1 cellular context compared by ENCODE assay signal in genomic region chrX:71579136-71579989, GRCh38.
TF ChIP-seq lines count a peak whose summit lies in the region.

No MANE protein-coding gene starts in this region.

TF ChIP-seq in GM23338, 12 proteins besides CTCF, POLR2A, EP300 and RAD21 (continued from another document):
- TF ChIP-seq ZNF462 (CRISPR knock-in tag; IDR thresholded peaks at IDR 0.05) (no peak), JUNB (IDR thresholded peaks at IDR 0.05; ENCODE audit: unreplicated experiment) (no peak), EZH2 (IDR thresholded peaks at IDR 0.05; ENCODE audit: low read depth, unreplicated experiment) (no peak), ETS1 (IDR thresholded peaks at IDR 0.05) (no peak), STAT1 (IDR thresholded peaks at IDR 0.05; ENCODE audit: unreplicated experiment) (no peak), ZNF114 (CRISPR knock-in tag; IDR thresholded peaks at IDR 0.05) (no peak), REST (IDR thresholded peaks at IDR 0.05; ENCODE audit: unreplicated experiment) (no peak)
